ENCODE assay signal across 9 cellular contexts in genomic region chr7:78607099-78607498, GRCh38.
DNase-seq lines count a peak whose midpoint lies in the region; ATAC-seq, FAIRE-seq and TF ChIP-seq lines count a peak whose summit lies in the region.
"Had no signal": no experiment of that assay in that cellular context is flagged by ENCODE, and none has a peak within 500 bp of the region (broad histone marks: within the 10 kb centered on the region; RNA-seq: fewer than 3 reads in every experiment).

No MANE protein-coding gene starts in this region.

- H3K18ac ChIP-seq in H1 (ENCODE audit: extremely low read depth, low read length): no peak overlapping the region

- H4K8ac ChIP-seq in H1 (ENCODE audit: extremely low read depth, insufficient read depth, low read length): no peak overlapping the region

- H3K14ac ChIP-seq in H1 (ENCODE audit: insufficient read length): no peak overlapping the region

- no peak overlapping the region for H2BK120ac ChIP-seq in H1 (replicated peaks; ENCODE audit: low read depth, low read length)

- H4K20me1 ChIP-seq in Loucy (ENCODE audit: insufficient read depth, low read length, poor library complexity, severe bottlenecking) (no peaks in the 10 kb centered on the region), H1 (replicated peaks in 1 of 2; ENCODE audit: control insufficient read depth in 1 of 2, insufficient read depth in 2 of 2, low read length in 2 of 2) (no peaks in the 10 kb centered on the region), osteoblast (ENCODE audit: insufficient read depth, low read length) (no peaks in the 10 kb centered on the region)

- DNase-seq in GM12865 (ENCODE audit: low read depth) (peak; percentile 15), H1 (ENCODE audit: low read depth in 1 of 2, low spot score in 2 of 2) (peak; percentile 17 to 59), osteoblast (ENCODE audit: insufficient read length, low spot score, missing footprints) (peak; percentile 41), NCI-H146 (lab: John Stamatoyannopoulos, UW) (no peak), cerebellum (ENCODE audit: low spot score) (no peak)
- DNase-seq: NCI-H226, T1000 had no signal

- H3K9ac ChIP-seq in Loucy (ENCODE audit: low read depth, low read length, poor library complexity, severe bottlenecking) (no peak overlapping the region), H1 (replicated peaks in 1 of 4; ENCODE audit: extremely low read depth in 1 of 4, low read depth in 3 of 4, low read length in 3 of 4) (no peak overlapping the region)

- H3K4me1 ChIP-seq in Loucy (ENCODE audit: insufficient read depth, low read length, poor library complexity, severe bottlenecking): no peaks in the 10 kb centered on the region
- H3K4me1 ChIP-seq in H1 (replicated peaks in 1 of 4; ENCODE audit: control insufficient read depth in 3 of 4, insufficient read depth in 4 of 4, low read length in 3 of 4): no peaks in the 10 kb centered on the region
- H3K4me1 ChIP-seq in osteoblast (ENCODE audit: insufficient read depth, low read length): no peaks in the 10 kb centered on the region

- H2BK12ac ChIP-seq in H1 (ENCODE audit: low read depth, low read length): no peak overlapping the region

- H3K9me3 ChIP-seq in Loucy (ENCODE audit: insufficient read depth, low read depth, low read length) (no peaks in the 10 kb centered on the region), H1 (ENCODE audit: insufficient read depth in 2 of 2, low read depth in 1 of 2, low read length in 1 of 2) (no peaks in the 10 kb centered on the region), osteoblast (ENCODE audit: low read depth, low read length) (no peaks in the 10 kb centered on the region)

- no peak overlapping the region for H3K23ac ChIP-seq in H1 (ENCODE audit: insufficient read length)

- H3K36me3 ChIP-seq in Loucy (ENCODE audit: insufficient read depth, low read length): no peaks in the 10 kb centered on the region
- 0 out of 8 replicates have a peak, but pooled peaks cover 0 to 6% (median 0%) of the 10 kb centered on the region in 4 experiments for H3K36me3 ChIP-seq in H1 (ENCODE audit: control insufficient read depth in 2 of 4, insufficient read depth in 4 of 4, low read length in 3 of 4)
- H3K36me3 ChIP-seq in osteoblast (ENCODE audit: insufficient read depth, low read length): no peaks in the 10 kb centered on the region

- H3K4ac ChIP-seq in H1 (replicated peaks; ENCODE audit: insufficient read length, low read depth, low read length): no peak overlapping the region

- no peaks in the 10 kb centered on the region for H3F3A ChIP-seq in Loucy (ENCODE audit: low read depth)

- TF ChIP-seq POLR2A in H1 (IDR thresholded peaks at IDR 0.05; ENCODE audit: control extremely low read depth in 1 of 2, low read depth in 2 of 2, low read length in 2 of 2): no peak

- no peak overlapping the region for H3K4me3 ChIP-seq in GM12865 (ENCODE audit: low read depth, low read length)
- H3K4me3 ChIP-seq in Loucy (ENCODE audit: low read length, poor library complexity, severe bottlenecking): no peak overlapping the region
- H3K4me3 ChIP-seq in H1 (ENCODE audit: extremely low read depth in 1 of 4, insufficient read depth in 2 of 4, low read depth in 3 of 4, low read length in 4 of 4): no peak overlapping the region
- no peak overlapping the region for H3K4me3 ChIP-seq in osteoblast (ENCODE audit: insufficient read depth, low read length)

- TF ChIP-seq EP300 in H1 (IDR thresholded peaks at IDR 0.05; ENCODE audit: borderline replicate concordance in 1 of 2, low read depth in 2 of 2, low read length in 2 of 2): no peak

- CTCF ChIA-PET in H1 (lab: Charles Lee; ENCODE audit: partially characterized antibody): interaction anchor here (0.7 to 1.9 kb wide), 9 partner anchors 8 to 570 kb away, joined by 3 to 5 read pairs (median 4); no protein-coding TSS in a partner anchor

- no peak overlapping the region for H2BK20ac ChIP-seq in H1 (ENCODE audit: low read length)

- H3K27me3 ChIP-seq in Loucy (ENCODE audit: insufficient read depth, low read length, poor library complexity, severe bottlenecking) (no peaks in the 10 kb centered on the region), H1 (replicated peaks in 1 of 4; ENCODE audit: control insufficient read depth in 3 of 4, extremely low read depth in 1 of 4, insufficient read depth in 3 of 4, low read length in 3 of 4) (no peaks in the 10 kb centered on the region), osteoblast (ENCODE audit: insufficient read depth, low read length) (no peaks in the 10 kb centered on the region)

- POLR2A ChIA-PET in H1 (lab: Charles Lee; ENCODE audit: partially characterized antibody): no interaction called here

- no peak overlapping the region for H2BK15ac ChIP-seq in H1 (ENCODE audit: low read length)

- FAIRE-seq in H1 (lab: Jason Lieb, UNC): peak; percentile 94

- no peak for ATAC-seq in HG03354 (IDR thresholded peaks at IDR 0.05; ENCODE audit: poor library complexity, severe bottlenecking, unreplicated experiment)

- TF ChIP-seq RAD21 in H1 (IDR thresholded peaks at IDR 0.05 in 1 of 2, conservative IDR thresholded peaks at IDR 0.05 in 1 of 2; ENCODE audit: low read depth in 2 of 2, low read length in 2 of 2): peak; percentile 76 to 82

- no peak overlapping the region for H3K27ac ChIP-seq in H1 (ENCODE audit: low read depth, low read length)
- H3K27ac ChIP-seq in osteoblast (ENCODE audit: low read depth, low read length): no peak overlapping the region

- no peak overlapping the region for H4K91ac ChIP-seq in H1 (replicated peaks; ENCODE audit: insufficient read length, low read length)

- no peaks in the 10 kb centered on the region for H3K79me1 ChIP-seq in H1 (ENCODE audit: low read depth, low read length)

- H2BK5ac ChIP-seq in H1 (ENCODE audit: low read depth, low read length): no peak overlapping the region

- H3K9me2 ChIP-seq in Loucy (replicated peaks; ENCODE audit: low read depth, low read length): no peaks in the 10 kb centered on the region

- H4K5ac ChIP-seq in H1 (ENCODE audit: insufficient read length, low read depth, low read length): no peak overlapping the region

- peak; percentile 31 for TF ChIP-seq CTCF in GM12865 (IDR thresholded peaks at IDR 0.05; ENCODE audit: insufficient read depth, low read depth, low read length, missing control alignments)
- TF ChIP-seq CTCF in Loucy (conservative IDR thresholded peaks at IDR 0.05; ENCODE audit: low read length): peak; percentile 52
- TF ChIP-seq CTCF in H1 (IDR thresholded peaks at IDR 0.05; ENCODE audit: control extremely low read depth in 1 of 3, insufficient read depth in 1 of 3, low read depth in 1 of 3, low read length in 3 of 3): peak; percentile 30 to 68 (median 67)
- TF ChIP-seq CTCF in osteoblast (IDR thresholded peaks at IDR 0.05; ENCODE audit: extremely low read depth, low read depth, low read length): peak; percentile 52

- no peaks in the 10 kb centered on the region for H3K23me2 ChIP-seq in H1 (ENCODE audit: low read depth, low read length)

- H2AFZ ChIP-seq in Loucy (ENCODE audit: low read length) (no peak overlapping the region), H1 (ENCODE audit: low read length) (no peak overlapping the region), osteoblast (ENCODE audit: low read length) (no peak overlapping the region)

- 71% methylated on average over 5 of the region's 5 CpGs; no CpG with 5 or more reads in 1 of the 2 experiments for WGBS in H1 (ENCODE audit: extremely low coverage in 1 of 2, insufficient coverage in 1 of 2, insufficient read length in 1 of 2, insufficient replicate concordance in 2 of 2, low coverage in 1 of 2, low lambda C conversion rate in 2 of 2, missing lambda C conversion rate in 1 of 2), 2 experiments

- H3K56ac ChIP-seq in H1 (replicated peaks; ENCODE audit: insufficient read length, low read depth, low read length): no peak overlapping the region

- H3K79me2 ChIP-seq in Loucy (ENCODE audit: insufficient read depth, low read length): no peaks in the 10 kb centered on the region
- H3K79me2 ChIP-seq in H1 (ENCODE audit: control insufficient read depth in 1 of 2, insufficient read depth in 2 of 2, low read length in 2 of 2): no peaks in the 10 kb centered on the region
- H3K79me2 ChIP-seq in osteoblast (ENCODE audit: insufficient read depth, low read length): no peaks in the 10 kb centered on the region

- no peak overlapping the region for H2AK5ac ChIP-seq in H1 (ENCODE audit: low read depth, low read length)

- H3K4me2 ChIP-seq in Loucy (ENCODE audit: low read depth, low read length, poor library complexity, severe bottlenecking) (no peak overlapping the region), H1 (ENCODE audit: insufficient read depth in 1 of 2, low read depth in 2 of 2, low read length in 2 of 2) (no peak overlapping the region), osteoblast (ENCODE audit: insufficient read depth, low read length) (no peak overlapping the region)

TF ChIP-seq in H1, 55 proteins besides CTCF, POLR2A, EP300 and RAD21:
- TF ChIP-seq POU5F1 (IDR thresholded peaks at IDR 0.05; ENCODE audit: low read depth, low read length) (no peak), BACH1 (IDR thresholded peaks at IDR 0.05; ENCODE audit: low read length) (no peak), SIRT6 (IDR thresholded peaks at IDR 0.05; ENCODE audit: low read length) (no peak), KDM1A (IDR thresholded peaks at IDR 0.05; ENCODE audit: borderline replicate concordance, low read length) (no peak), USF2 (IDR thresholded peaks at IDR 0.05; ENCODE audit: low read length) (no peak), YY1 (IDR thresholded peaks at IDR 0.05; ENCODE audit: low read depth, low read length) (no peak), CHD2 (IDR thresholded peaks at IDR 0.05; ENCODE audit: low read length) (no peak), TCF12 (IDR thresholded peaks at IDR 0.05; ENCODE audit: low read depth, low read length) (no peak)

Comparison
In these comparisons a context has a peak if more than half of its experiments do, and no peak if none do; other contexts are left out.
1. DNase-seq: peak in GM12865 (single experiment), H1 (2 of 2) and osteoblast (single experiment); none in NCI-H146 (single experiment) and cerebellum (single experiment).
2. Peak in every context shown above with its lines, with median percentiles within 50 percentile points of each other: CTCF ChIP-seq.